31 cellular contexts compared by ENCODE assay signal in genomic region chr12:106511365-106511764, GRCh38.
"Had no signal": no experiment of that assay in that cellular context is flagged by ENCODE, and none has a peak within 500 bp of the region (broad histone marks: within the 10 kb centered on the region; RNA-seq: fewer than 3 reads in every experiment).

No MANE protein-coding gene starts in this region.

- H3K4me3 Mint-ChIP-seq: activated B cell treated with CpG ODN at 0.5 μM for 24 hours; activated CD8-positive, alpha-beta T cell treated with anti-CD3 and anti-CD28 coated beads for 36 hours; activated naive CD8-positive, alpha-beta T cell; activated T-cell treated with anti-CD3 and anti-CD28 coated beads, Interleukin-2, amount 50 U/mL, for 4 hours; activated T-helper 17 cell treated with anti-CD3 and anti-CD28 coated beads, Interleukin-2, amount 50 U/mL, for 72 hours; dendritic cell treated with granulocyte-macrophage colony-stimulating factor and Interleukin-4, amounts not matched to agents 40 ng/mL and 50 ng/mL, for 4 days; endodermal cell; T-helper 17 cell; T-helper 2 cell treated with Interferon-gamma antibody and Interleukin-4, amounts not matched to agents 5 μg/mL and 100 μg/mL, for 36 hours had no signal

- H3K27ac ChIP-seq: body of pancreas, colonic mucosa, dorsolateral prefrontal cortex, WERI-Rb-1 had no signal

- H3K9me3 ChIP-seq: body of pancreas, colonic mucosa had no signal

- H3K9me3 Mint-ChIP-seq: activated T-cell treated with anti-CD3 and anti-CD28 coated beads, Interleukin-2, amount 50 U/mL, for 4 hours; T-helper 2 cell treated with Interferon-gamma antibody and Interleukin-4, amounts not matched to agents 5 μg/mL and 100 μg/mL, for 36 hours had no signal

- DNase-seq: activated B cell treated with CpG ODN at 0.5 μM for 24 hours; activated CD4-positive, alpha-beta T cell treated with anti-CD3 and anti-CD28 coated beads for 48 hours; activated CD4-positive, alpha-beta T cell treated with anti-CD3 and anti-CD28 coated beads, Interleukin-2, amount 50 U/mL, for 1 hour; activated CD4-positive, alpha-beta T cell treated with anti-CD3 and anti-CD28 coated beads, Interleukin-2, amount 50 U/mL, for 48 hours; activated CD8-positive, alpha-beta memory T cell treated with anti-CD3 and anti-CD28 coated beads for 24 hours; activated CD8-positive, alpha-beta T cell treated with anti-CD3 and anti-CD28 coated beads for 36 hours; activated effector memory CD4-positive, alpha-beta T cell treated with Interleukin-2 at 50 U/mL for 16 hours; activated gamma-delta T cell treated with Interleukin-2 at 50 U/mL for 16 hours; activated naive CD4-positive, alpha-beta T cell treated with anti-CD3 and anti-CD28 coated beads, Interleukin-2, amount 50 U/mL, for 16 hours; activated naive CD4-positive, alpha-beta T cell treated with Interleukin-2 at 50 U/mL for 16 hours; activated T-cell treated with anti-CD3 and anti-CD28 coated beads, Interleukin-2, amount 50 U/mL, for 4 hours; amniotic stem cell; anterior cingulate cortex; body of pancreas; central memory CD4-positive, alpha-beta T cell; cerebellar nuclear complex; colonic mucosa; dorsolateral prefrontal cortex; effector memory CD4-positive, alpha-beta T cell; endodermal cell; foreskin fibroblast; T-helper 1 cell; T-helper 17 cell; T1000; WERI-Rb-1 had no signal

- H3K27ac Mint-ChIP-seq: activated B cell treated with CpG ODN at 0.5 μM for 24 hours; activated CD8-positive, alpha-beta T cell treated with anti-CD3 and anti-CD28 coated beads for 36 hours; activated naive CD8-positive, alpha-beta T cell; activated T-helper 17 cell treated with anti-CD3 and anti-CD28 coated beads, Interleukin-2, amount 50 U/mL, for 72 hours; dendritic cell treated with granulocyte-macrophage colony-stimulating factor and Interleukin-4, amounts not matched to agents 40 ng/mL and 50 ng/mL, for 4 days; endodermal cell; T-helper 17 cell; T-helper 2 cell treated with Interferon-gamma antibody and Interleukin-4, amounts not matched to agents 5 μg/mL and 100 μg/mL, for 36 hours had no signal

- H3K27me3 ChIP-seq: body of pancreas, colonic mucosa, dorsolateral prefrontal cortex had no signal

- ATAC-seq: activated CD4-positive, CD25-positive, alpha-beta regulatory T cell treated with anti-CD3 and anti-CD28 coated beads, Interleukin-2, amount 50 U/mL, for 24 hours; activated CD8-positive, alpha-beta T cell treated with anti-CD3 and anti-CD28 coated beads for 36 hours; activated T-cell treated with anti-CD3 and anti-CD28 coated beads, Interleukin-2, amount 50 U/mL, for 4 hours; activated T-helper 17 cell treated with anti-CD3 and anti-CD28 coated beads, Interleukin-2, amount 50 U/mL, for 72 hours; body of pancreas; esophagus mucosa; T-helper 17 cell had no signal

- H3K36me3 ChIP-seq: colonic mucosa, WERI-Rb-1 had no signal

- H3K4me3 ChIP-seq: body of pancreas, colonic mucosa, dorsolateral prefrontal cortex had no signal

- H3K4me1 Mint-ChIP-seq: activated B cell treated with CpG ODN at 0.5 μM for 24 hours; activated T-helper 17 cell treated with anti-CD3 and anti-CD28 coated beads, Interleukin-2, amount 50 U/mL, for 72 hours; endodermal cell; T-helper 17 cell had no signal

- H3K4me1 ChIP-seq: body of pancreas, colonic mucosa had no signal

- H3K27me3 Mint-ChIP-seq: activated B cell treated with CpG ODN at 0.5 μM for 24 hours; activated CD8-positive, alpha-beta T cell treated with anti-CD3 and anti-CD28 coated beads for 36 hours; activated naive CD8-positive, alpha-beta T cell; activated T-helper 17 cell treated with anti-CD3 and anti-CD28 coated beads, Interleukin-2, amount 50 U/mL, for 72 hours; dendritic cell treated with granulocyte-macrophage colony-stimulating factor and Interleukin-4, amounts not matched to agents 40 ng/mL and 50 ng/mL, for 4 days; T-helper 17 cell had no signal
